1 cellular context compared by ENCODE assay signal in genomic region chr21:43800124-43800523, GRCh38.
TF ChIP-seq lines count a peak whose summit lies in the region.

No MANE protein-coding gene starts in this region.

TF ChIP-seq in K562, 482 proteins besides CTCF, POLR2A, EP300 and RAD21:
- no peak for TF ChIP-seq TAF7 (tag; IDR thresholded peaks at IDR 0.05)
- TF ChIP-seq, protein P1, sequence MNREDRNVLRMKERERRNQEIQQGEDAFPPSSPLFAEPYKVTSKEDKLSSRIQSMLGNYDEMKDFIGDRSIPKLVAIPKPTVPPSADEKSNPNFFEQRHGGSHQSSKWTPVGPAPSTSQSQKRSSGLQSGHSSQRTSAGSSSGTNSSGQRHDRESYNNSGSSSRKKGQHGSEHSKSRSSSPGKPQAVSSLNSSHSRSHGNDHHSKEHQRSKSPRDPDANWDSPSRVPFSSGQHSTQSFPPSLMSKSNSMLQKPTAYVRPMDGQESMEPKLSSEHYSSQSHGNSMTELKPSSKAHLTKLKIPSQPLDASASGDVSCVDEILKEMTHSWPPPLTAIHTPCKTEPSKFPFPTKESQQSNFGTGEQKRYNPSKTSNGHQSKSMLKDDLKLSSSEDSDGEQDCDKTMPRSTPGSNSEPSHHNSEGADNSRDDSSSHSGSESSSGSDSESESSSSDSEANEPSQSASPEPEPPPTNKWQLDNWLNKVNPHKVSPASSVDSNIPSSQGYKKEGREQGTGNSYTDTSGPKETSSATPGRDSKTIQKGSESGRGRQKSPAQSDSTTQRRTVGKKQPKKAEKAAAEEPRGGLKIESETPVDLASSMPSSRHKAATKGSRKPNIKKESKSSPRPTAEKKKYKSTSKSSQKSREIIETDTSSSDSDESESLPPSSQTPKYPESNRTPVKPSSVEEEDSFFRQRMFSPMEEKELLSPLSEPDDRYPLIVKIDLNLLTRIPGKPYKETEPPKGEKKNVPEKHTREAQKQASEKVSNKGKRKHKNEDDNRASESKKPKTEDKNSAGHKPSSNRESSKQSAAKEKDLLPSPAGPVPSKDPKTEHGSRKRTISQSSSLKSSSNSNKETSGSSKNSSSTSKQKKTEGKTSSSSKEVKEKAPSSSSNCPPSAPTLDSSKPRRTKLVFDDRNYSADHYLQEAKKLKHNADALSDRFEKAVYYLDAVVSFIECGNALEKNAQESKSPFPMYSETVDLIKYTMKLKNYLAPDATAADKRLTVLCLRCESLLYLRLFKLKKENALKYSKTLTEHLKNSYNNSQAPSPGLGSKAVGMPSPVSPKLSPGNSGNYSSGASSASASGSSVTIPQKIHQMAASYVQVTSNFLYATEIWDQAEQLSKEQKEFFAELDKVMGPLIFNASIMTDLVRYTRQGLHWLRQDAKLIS (CRISPR knock-in tag; IDR thresholded peaks at IDR 0.05): no peak
- TF ChIP-seq ZNF140 (CRISPR knock-in tag; IDR thresholded peaks at IDR 0.05): no peak
- TF ChIP-seq HOXB6 (CRISPR knock-in tag; IDR thresholded peaks at IDR 0.05; ENCODE audit: borderline replicate concordance): no peak
- no peak for TF ChIP-seq RAD51 (IDR thresholded peaks at IDR 0.05; ENCODE audit: borderline replicate concordance, low read depth)
- no peak for TF ChIP-seq ZNF23 (CRISPR knock-in tag; IDR thresholded peaks at IDR 0.05)
- peak; percentile 52 for TF ChIP-seq RBFOX2 (IDR thresholded peaks at IDR 0.05; ENCODE audit: low read depth, low read length)
- 0 out of 2 replicates have a peak, but pooled peaks have one; percentile 23 for TF ChIP-seq POLR2G (IDR thresholded peaks at IDR 0.05; ENCODE audit: low read depth, low read length)
